1 cellular context compared by ENCODE assay signal in the genomic region with DNA sequence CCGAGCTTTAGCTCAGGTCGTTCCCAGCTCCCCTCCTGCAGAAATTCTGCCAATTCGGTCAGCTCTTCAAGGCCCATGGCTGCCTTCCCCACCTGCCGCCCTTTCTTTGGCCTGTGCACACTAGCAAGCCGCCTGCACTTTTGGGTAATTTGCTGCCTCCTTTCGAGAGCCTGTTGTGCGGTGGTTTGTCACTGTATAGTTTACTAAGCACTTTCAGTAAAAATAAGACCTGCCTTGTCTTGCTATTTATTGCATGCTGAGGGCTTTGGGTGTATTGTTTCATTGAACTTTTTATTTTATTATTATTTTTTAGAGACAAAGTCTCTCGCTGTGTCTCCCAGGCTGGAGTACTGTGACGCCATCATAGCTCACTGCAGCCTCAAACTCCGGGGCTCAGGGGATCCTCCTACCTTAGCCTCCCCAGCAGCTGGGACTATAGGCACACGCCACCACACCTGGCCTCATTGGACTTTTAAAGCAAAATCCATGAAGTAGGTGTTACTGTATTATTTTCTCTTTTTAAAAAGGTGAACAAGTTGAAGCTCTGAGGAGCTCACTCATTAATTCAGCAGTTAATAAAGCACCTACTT.
TF ChIP-seq lines count a peak whose summit lies in the region.

No MANE protein-coding gene starts in this region.

TF ChIP-seq in K562, 482 proteins besides CTCF, POLR2A, EP300 and RAD21 (continued from another document):
- TF ChIP-seq MEF2A (IDR thresholded peaks at IDR 0.05; ENCODE audit: control insufficient read depth, low read depth, low read length) (no peak), FIP1L1 (IDR thresholded peaks at IDR 0.05; ENCODE audit: low read depth, low read length, poor library complexity, severe bottlenecking) (no peak), TBP (optimal IDR thresholded peaks at IDR 0.05; ENCODE audit: low read depth, low read length) (no peak), NKRF (IDR thresholded peaks at IDR 0.05; ENCODE audit: borderline replicate concordance) (no peak), NFE2L1 (tag; IDR thresholded peaks at IDR 0.05; ENCODE audit: borderline replicate concordance, low read depth) (no peak), RNF2 (IDR thresholded peaks at IDR 0.05) (no peak), IRF1 (CRISPR knock-in tag; IDR thresholded peaks at IDR 0.05; ENCODE audit: borderline replicate concordance) (no peak), MYNN (IDR thresholded peaks at IDR 0.05) (no peak), MYNN (CRISPR knock-in tag; IDR thresholded peaks at IDR 0.05) (no peak), MAX (CRISPR knock-in tag; IDR thresholded peaks at IDR 0.05) (no peak), RFX5 (IDR thresholded peaks at IDR 0.05; ENCODE audit: low read depth, low read length) (no peak), CBFB (CRISPR knock-in tag; IDR thresholded peaks at IDR 0.05) (no peak), ZNF282 (CRISPR knock-in tag; IDR thresholded peaks at IDR 0.05) (no peak), THRB (CRISPR knock-in tag; conservative IDR thresholded peaks at IDR 0.05) (no peak), MCM7 (IDR thresholded peaks at IDR 0.05) (no peak), ATF7 (IDR thresholded peaks at IDR 0.05) (no peak), VEZF1 (CRISPR knock-in tag; IDR thresholded peaks at IDR 0.05) (peak; percentile 18; the same call in 1 of the 2 replicates), RBBP5 (IDR thresholded peaks at IDR 0.05; ENCODE audit: borderline replicate concordance, insufficient read depth, low read length, poor library complexity, severe bottlenecking) (peak; percentile 31), ILK (tag; IDR thresholded peaks at IDR 0.05; ENCODE audit: borderline replicate concordance, low read depth) (no peak), ZNF347 (CRISPR knock-in tag; IDR thresholded peaks at IDR 0.05; ENCODE audit: low read depth) (no peak), HMG20B (CRISPR knock-in tag; IDR thresholded peaks at IDR 0.05) (no peak)
- TF ChIP-seq, protein P1, sequence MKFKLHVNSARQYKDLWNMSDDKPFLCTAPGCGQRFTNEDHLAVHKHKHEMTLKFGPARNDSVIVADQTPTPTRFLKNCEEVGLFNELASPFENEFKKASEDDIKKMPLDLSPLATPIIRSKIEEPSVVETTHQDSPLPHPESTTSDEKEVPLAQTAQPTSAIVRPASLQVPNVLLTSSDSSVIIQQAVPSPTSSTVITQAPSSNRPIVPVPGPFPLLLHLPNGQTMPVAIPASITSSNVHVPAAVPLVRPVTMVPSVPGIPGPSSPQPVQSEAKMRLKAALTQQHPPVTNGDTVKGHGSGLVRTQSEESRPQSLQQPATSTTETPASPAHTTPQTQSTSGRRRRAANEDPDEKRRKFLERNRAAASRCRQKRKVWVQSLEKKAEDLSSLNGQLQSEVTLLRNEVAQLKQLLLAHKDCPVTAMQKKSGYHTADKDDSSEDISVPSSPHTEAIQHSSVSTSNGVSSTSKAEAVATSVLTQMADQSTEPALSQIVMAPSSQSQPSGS (CRISPR knock-in tag; IDR thresholded peaks at IDR 0.05) = no peak
- TF ChIP-seq, protein P2, sequence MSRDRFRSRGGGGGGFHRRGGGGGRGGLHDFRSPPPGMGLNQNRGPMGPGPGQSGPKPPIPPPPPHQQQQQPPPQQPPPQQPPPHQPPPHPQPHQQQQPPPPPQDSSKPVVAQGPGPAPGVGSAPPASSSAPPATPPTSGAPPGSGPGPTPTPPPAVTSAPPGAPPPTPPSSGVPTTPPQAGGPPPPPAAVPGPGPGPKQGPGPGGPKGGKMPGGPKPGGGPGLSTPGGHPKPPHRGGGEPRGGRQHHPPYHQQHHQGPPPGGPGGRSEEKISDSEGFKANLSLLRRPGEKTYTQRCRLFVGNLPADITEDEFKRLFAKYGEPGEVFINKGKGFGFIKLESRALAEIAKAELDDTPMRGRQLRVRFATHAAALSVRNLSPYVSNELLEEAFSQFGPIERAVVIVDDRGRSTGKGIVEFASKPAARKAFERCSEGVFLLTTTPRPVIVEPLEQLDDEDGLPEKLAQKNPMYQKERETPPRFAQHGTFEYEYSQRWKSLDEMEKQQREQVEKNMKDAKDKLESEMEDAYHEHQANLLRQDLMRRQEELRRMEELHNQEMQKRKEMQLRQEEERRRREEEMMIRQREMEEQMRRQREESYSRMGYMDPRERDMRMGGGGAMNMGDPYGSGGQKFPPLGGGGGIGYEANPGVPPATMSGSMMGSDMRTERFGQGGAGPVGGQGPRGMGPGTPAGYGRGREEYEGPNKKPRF (IDR thresholded peaks at IDR 0.05; ENCODE audit: low read depth, low read length) = no peak
